In the genomic region with DNA sequence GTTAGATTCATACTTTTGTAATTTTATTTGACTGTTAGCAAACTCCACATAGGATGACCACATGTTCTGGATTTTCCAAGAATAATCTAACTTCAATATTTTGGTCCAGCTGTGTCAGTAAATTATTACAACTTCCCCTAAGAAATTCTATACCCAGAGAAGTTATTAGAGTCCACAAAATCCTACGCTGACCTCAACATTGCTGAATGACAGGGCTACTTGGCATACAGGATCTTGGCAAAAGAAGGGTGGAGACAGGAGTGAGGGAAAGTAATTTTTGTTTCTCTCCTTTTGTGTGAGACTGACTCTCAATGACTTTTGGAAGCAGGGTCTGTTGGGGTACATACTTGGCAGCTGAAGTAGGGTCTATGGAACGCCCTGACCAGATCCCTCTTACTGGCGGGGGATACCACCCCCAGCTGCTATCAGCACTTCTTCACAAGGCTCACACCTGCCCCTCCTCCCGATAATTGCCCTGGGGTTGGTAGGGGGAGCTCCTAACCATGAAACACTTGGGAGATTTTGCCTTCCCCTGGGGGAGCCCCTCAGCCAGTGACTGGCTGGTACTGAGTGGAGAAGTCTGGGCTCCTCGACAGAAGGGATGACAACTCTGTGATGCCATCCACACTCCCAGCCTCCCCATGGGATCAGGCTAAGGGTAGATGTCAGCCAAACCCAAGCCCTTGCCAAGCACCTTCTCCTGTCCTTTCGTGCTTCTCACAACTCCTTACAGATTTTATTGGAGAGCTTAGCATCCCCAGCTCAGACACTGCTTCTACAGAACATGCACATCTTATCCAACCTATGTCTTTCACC, we compare ENCODE assay signal across 25 cellular contexts.
"Had no signal": no experiment of that assay in that cellular context is flagged by ENCODE, and none has a peak within 500 bp of the region (broad histone marks: within the 10 kb centered on the region; RNA-seq: fewer than 3 reads in every experiment).

No MANE protein-coding gene starts in this region.

- H3K4me3 Mint-ChIP-seq: activated CD8-positive, alpha-beta T cell treated with anti-CD3 and anti-CD28 coated beads, Interleukin-2, amount 10 ng/mL, durations not matched to agents 7 days and 5 days; activated naive CD4-positive, alpha-beta T cell treated with anti-CD3 and anti-CD28 coated beads, Interleukin-2, amount 50 U/mL, for 24 hours; activated T-helper 1 cell treated with anti-CD3 and anti-CD28 coated beads, Interleukin-12 subunit alpha, Interleukin-12 subunit beta, Interleukin-2, Interleukin-4 antibody, amounts not matched to agents 30 ng/mL and 10 ng/mL and 1 ng/mL, durations not matched to agents 14 hours and 24 hours and 36 hours; mesothelial cell of epicardium; nephron; T-cell; T-helper 2 cell treated with Interferon-gamma antibody and Interleukin-4, amounts not matched to agents 5 μg/mL and 100 μg/mL, for 36 hours had no signal

- H3K27me3 ChIP-seq: body of pancreas, sigmoid colon, spleen, thyroid gland had no signal

- DNase-seq: activated CD4-positive, alpha-beta T cell treated with anti-CD3 and anti-CD28 coated beads, Interleukin-2, amount 50 U/mL, for 1 hour; activated CD8-positive, alpha-beta T cell treated with anti-CD3 and anti-CD28 coated beads, Interleukin-2, amount 10 ng/mL, durations not matched to agents 7 days and 5 days; activated gamma-delta T cell treated with Interleukin-2 at 50 U/mL for 16 hours; anterior cingulate cortex; body of pancreas; central memory CD4-positive, alpha-beta T cell; effector memory CD4-positive, alpha-beta T cell; islet precursor cell; left colon; posterior cingulate gyrus; sigmoid colon; spleen; stimulated activated CD4-positive, alpha-beta T cell treated with anti-CD3 and anti-CD28 coated beads, Interleukin-4, amount 100 ng/mL, for 1 hour; stimulated activated naive CD4-positive, alpha-beta T cell treated with Interleukin-2 at 50 U/mL for 16 hours; substantia nigra; T-cell; thyroid gland had no signal

- H3K27ac ChIP-seq: body of pancreas, sigmoid colon, spleen, thyroid gland, VCaP had no signal

- H3K9me3 ChIP-seq: body of pancreas, sigmoid colon, spleen, thyroid gland had no signal

- H3K36me3 Mint-ChIP-seq: activated naive CD4-positive, alpha-beta T cell treated with anti-CD3 and anti-CD28 coated beads, Interleukin-2, amount 50 U/mL, for 24 hours; mesothelial cell of epicardium; T-cell had no signal

- H3K27ac Mint-ChIP-seq: activated CD8-positive, alpha-beta T cell treated with anti-CD3 and anti-CD28 coated beads, Interleukin-2, amount 10 ng/mL, durations not matched to agents 7 days and 5 days; activated naive CD4-positive, alpha-beta T cell treated with anti-CD3 and anti-CD28 coated beads, Interleukin-2, amount 50 U/mL, for 24 hours; activated T-helper 1 cell treated with anti-CD3 and anti-CD28 coated beads, Interleukin-12 subunit alpha, Interleukin-12 subunit beta, Interleukin-2, Interleukin-4 antibody, amounts not matched to agents 30 ng/mL and 10 ng/mL and 1 ng/mL, durations not matched to agents 14 hours and 24 hours and 36 hours; mesothelial cell of epicardium; nephron; T-cell; T-helper 2 cell treated with Interferon-gamma antibody and Interleukin-4, amounts not matched to agents 5 μg/mL and 100 μg/mL, for 36 hours had no signal

- ATAC-seq: activated CD4-positive, CD25-positive, alpha-beta regulatory T cell treated with anti-CD3 and anti-CD28 coated beads, Interleukin-2, amount 50 U/mL, for 24 hours; activated CD8-positive, alpha-beta T cell treated with anti-CD3 and anti-CD28 coated beads, Interleukin-2, amount 10 ng/mL, durations not matched to agents 7 days and 5 days; body of pancreas; left colon; T-cell had no signal

- H3K36me3 ChIP-seq: sigmoid colon, spleen, thyroid gland had no signal

- H3K4me1 Mint-ChIP-seq: activated naive CD4-positive, alpha-beta T cell treated with anti-CD3 and anti-CD28 coated beads, Interleukin-2, amount 50 U/mL, for 24 hours; mesothelial cell of epicardium; T-cell had no signal

- H3K9me3 Mint-ChIP-seq: activated naive CD4-positive, alpha-beta T cell treated with anti-CD3 and anti-CD28 coated beads, Interleukin-2, amount 50 U/mL, for 24 hours; activated T-helper 1 cell treated with anti-CD3 and anti-CD28 coated beads, Interleukin-12 subunit alpha, Interleukin-12 subunit beta, Interleukin-2, Interleukin-4 antibody, amounts not matched to agents 30 ng/mL and 10 ng/mL and 1 ng/mL, durations not matched to agents 14 hours and 24 hours and 36 hours; T-cell; T-helper 2 cell treated with Interferon-gamma antibody and Interleukin-4, amounts not matched to agents 5 μg/mL and 100 μg/mL, for 36 hours had no signal

- H3K4me1 ChIP-seq: body of pancreas, sigmoid colon, spleen had no signal

- H3K4me3 ChIP-seq: body of pancreas, lung, sigmoid colon, spleen, thyroid gland had no signal
